ENCODE assay signal across 12 cellular contexts in the genomic region with DNA sequence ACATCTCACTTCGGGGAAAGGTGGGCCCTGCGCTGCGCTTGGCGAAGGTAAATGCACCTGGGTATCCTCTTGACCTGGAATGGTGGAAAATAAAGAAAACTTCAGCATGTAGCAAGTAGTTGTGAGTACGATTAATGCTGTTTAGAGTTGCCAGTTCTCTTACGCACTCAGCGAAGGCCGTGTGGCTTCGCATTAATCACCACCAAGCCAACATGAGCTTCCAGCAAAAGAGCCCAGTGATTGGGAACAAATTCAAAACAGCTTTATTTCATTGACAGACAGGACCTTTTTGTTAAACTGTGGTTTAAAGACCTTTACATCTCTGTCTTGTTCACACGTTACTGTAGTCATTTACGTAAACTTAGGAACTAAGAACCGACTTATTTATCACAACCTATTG.
"Had no signal": no experiment of that assay in that cellular context is flagged by ENCODE, and none has a peak within 500 bp of the region (broad histone marks: within the 10 kb centered on the region; RNA-seq: fewer than 3 reads in every experiment).

No MANE protein-coding gene starts in this region.

- H3K27me3 ChIP-seq: adrenal gland, cardiac muscle cell had no signal

- H3K36me3 Mint-ChIP-seq: activated naive CD4-positive, alpha-beta T cell treated with anti-CD3 and anti-CD28 coated beads, Interleukin-2, amount 10 ng/mL, durations not matched to agents 7 days and 5 days; WTC11 had no signal

- ATAC-seq: left ventricle myocardium superior, WTC11 had no signal

- H3K9me3 Mint-ChIP-seq: activated naive CD4-positive, alpha-beta T cell treated with anti-CD3 and anti-CD28 coated beads, Interleukin-2, amount 10 ng/mL, durations not matched to agents 7 days and 5 days; nephron had no signal

- H3K36me3 ChIP-seq: adrenal gland, cardiac muscle cell, thoracic aorta had no signal

- H3K27ac ChIP-seq: cardiac muscle cell, thoracic aorta had no signal

- H3K27ac Mint-ChIP-seq: activated naive CD4-positive, alpha-beta T cell treated with anti-CD3 and anti-CD28 coated beads, Interleukin-2, amount 10 ng/mL, durations not matched to agents 7 days and 5 days; nephron; WTC11 had no signal

- H3K4me3 Mint-ChIP-seq: activated naive CD4-positive, alpha-beta T cell treated with anti-CD3 and anti-CD28 coated beads, Interleukin-2, amount 10 ng/mL, durations not matched to agents 7 days and 5 days; nephron; WTC11 had no signal

- H3K4me1 ChIP-seq: adrenal gland had no signal

- H3K9me3 ChIP-seq: adrenal gland, thoracic aorta had no signal

- H3K27me3 Mint-ChIP-seq: activated naive CD4-positive, alpha-beta T cell treated with anti-CD3 and anti-CD28 coated beads, Interleukin-2, amount 10 ng/mL, durations not matched to agents 7 days and 5 days had no signal

- H3K4me3 ChIP-seq: adrenal gland, cardiac muscle cell, skin epidermis, thoracic aorta had no signal

- DNase-seq: activated naive CD4-positive, alpha-beta T cell treated with anti-CD3 and anti-CD28 coated beads, Interleukin-2, amount 10 ng/mL, durations not matched to agents 7 days and 5 days; adrenal gland; hippocampal formation; left ventricle myocardium superior; nucleus accumbens; stimulated activated CD4-positive, alpha-beta T cell treated with anti-CD3 and anti-CD28 coated beads, Interleukin-4, amount 100 ng/mL, for 24 hours; stimulated activated naive CD4-positive, alpha-beta T cell treated with Interleukin-2 at 50 U/mL for 16 hours had no signal
